In genomic region chr7:149261829-149262617, GRCh38 we compare ENCODE assay signal across 2 cellular contexts.
TF ChIP-seq lines count a peak whose summit lies in the region.

TSS of gene ZNF783 (plus strand) at chr7:149262196. CDS start at chr7:149262334, 138 bp downstream.

TF ChIP-seq in HCT116, 20 proteins besides CTCF, POLR2A, EP300 and RAD21 (continued from another document):
- TF ChIP-seq ZFX (IDR thresholded peaks at IDR 0.05) (peak; percentile 100), CBX3 (IDR thresholded peaks at IDR 0.05; ENCODE audit: low read depth) (peak; percentile 86), TCF7L2 (IDR thresholded peaks at IDR 0.05; ENCODE audit: borderline replicate concordance, extremely low read depth, insufficient read depth, insufficient read length) (peak; percentile 18)
TF ChIP-seq in HCT116: peak in this region for 7.

TF ChIP-seq in SK-N-SH, 30 proteins besides CTCF, POLR2A, EP300 and RAD21 (continued from another document):
- TF ChIP-seq ZBTB33 (IDR thresholded peaks at IDR 0.05; ENCODE audit: borderline replicate concordance, low read depth) = peak; percentile 79
- peak; percentile 61; the same call in 1 of the 2 replicates for TF ChIP-seq SIN3A (IDR thresholded peaks at IDR 0.05; ENCODE audit: borderline replicate concordance, low read depth, low read length)
- TF ChIP-seq MXI1 (IDR thresholded peaks at IDR 0.05; ENCODE audit: low read depth, low read length) = peak; percentile 93
- TF ChIP-seq TAF1 (IDR thresholded peaks at IDR 0.05; ENCODE audit: borderline replicate concordance, low read depth, low read length) = peak; percentile 57; the same call in 1 of the 2 replicates
- no peak for TF ChIP-seq ELF1 (IDR thresholded peaks at IDR 0.05)
- TF ChIP-seq REST (IDR thresholded peaks at IDR 0.05; ENCODE audit: low read depth, low read length) = 0 out of 2 replicates have a peak, but pooled peaks have one; percentile 8
- peak; percentile 79 for TF ChIP-seq CHD2 (IDR thresholded peaks at IDR 0.05; ENCODE audit: low read length, partially characterized antibody)
- TF ChIP-seq YY1 (IDR thresholded peaks at IDR 0.05; ENCODE audit: low read depth) = no peak
- no peak for TF ChIP-seq RFX5 (IDR thresholded peaks at IDR 0.05; ENCODE audit: low read length)
- TF ChIP-seq RXRA (IDR thresholded peaks at IDR 0.05; ENCODE audit: borderline replicate concordance, low read depth) = no peak; the same call in 1 of the 2 replicates
- TF ChIP-seq FOXJ3 (CRISPR knock-in tag; IDR thresholded peaks at IDR 0.05) = no peak
- peak; percentile 82 for TF ChIP-seq USF1 (IDR thresholded peaks at IDR 0.05; ENCODE audit: borderline replicate concordance, low read depth)
- TF ChIP-seq PBX3 (IDR thresholded peaks at IDR 0.05) = 0 out of 2 replicates have a peak, but pooled peaks have one; percentile 16
- no peak for TF ChIP-seq NRF1 (IDR thresholded peaks at IDR 0.05; ENCODE audit: low read depth, low read length)
- TF ChIP-seq FOSL2 (IDR thresholded peaks at IDR 0.05; ENCODE audit: borderline replicate concordance, low read depth) = no peak
- no peak for TF ChIP-seq IRF3 (IDR thresholded peaks at IDR 0.05; ENCODE audit: low read depth, low read length)
- TF ChIP-seq USF2 (IDR thresholded peaks at IDR 0.05; ENCODE audit: borderline replicate concordance, low read depth, low read length) = 0 out of 2 replicates have a peak, but pooled peaks have one; percentile 25
- no peak for TF ChIP-seq GATA2 (CRISPR knock-in tag; IDR thresholded peaks at IDR 0.05)
- TF ChIP-seq FOXM1 (IDR thresholded peaks at IDR 0.05; ENCODE audit: low read depth) = no peak
- no peak for TF ChIP-seq RCOR1 (IDR thresholded peaks at IDR 0.05; ENCODE audit: low read length)
- TF ChIP-seq MEF2A (IDR thresholded peaks at IDR 0.05; ENCODE audit: borderline replicate concordance, low read depth) = no peak; the same call in 1 of the 2 replicates
- no peak; the same call in 1 of the 2 replicates for TF ChIP-seq POLR2AphosphoS5 (IDR thresholded peaks at IDR 0.05; ENCODE audit: low read depth, low read length)
- no peak for TF ChIP-seq JUND (IDR thresholded peaks at IDR 0.05)
- no peak for TF ChIP-seq EZH2phosphoT487 (IDR thresholded peaks at IDR 0.05; ENCODE audit: borderline replicate concordance, low read depth)
- no peak for TF ChIP-seq NFIC (IDR thresholded peaks at IDR 0.05; ENCODE audit: borderline replicate concordance)
- no peak for TF ChIP-seq TCF12 (IDR thresholded peaks at IDR 0.05)
- TF ChIP-seq GABPA (IDR thresholded peaks at IDR 0.05; ENCODE audit: low read depth) = 0 out of 2 replicates have a peak, but pooled peaks have one; percentile 17
